ENCODE assay signal across 8 cellular contexts in genomic region chr16:85614338-85615013, GRCh38. TPM values are rescaled to one million over a fixed set of nuclear protein-coding genes. Genes with fewer than 3 reads are reported as not detected.
DNase-seq lines count a peak whose midpoint lies in the region; ATAC-seq and TF ChIP-seq lines count a peak whose summit lies in the region.

No MANE protein-coding gene starts in this region.

- in situ Hi-C loops in ACHN (cut with HindIII; ENCODE audit: low pct_ligation_motif_present, low pct_unique_long_range_greater_than_20kb, low sequenced_read_pairs) = no loop called here

- no peaks in the 10 kb centered on the region for H3K27me3 ChIP-seq in lung (ENCODE audit: control insufficient read depth, insufficient read depth)

- no peaks in the 10 kb centered on the region for H3K9me3 Mint-ChIP-seq in activated naive CD8-positive, alpha-beta T cell treated with anti-CD3 and anti-CD28 coated beads, Interleukin-2, amount 50 U/mL, for 24 hours

- peak overlapping the region in 1 of 2 donors; percentile 90 for H3K27ac ChIP-seq in lung (ENCODE audit: low read depth in 1 of 2, low read length in 1 of 2)

- H3K27ac Mint-ChIP-seq in activated naive CD8-positive, alpha-beta T cell treated with anti-CD3 and anti-CD28 coated beads, Interleukin-2, amount 50 U/mL, for 24 hours = peak overlapping the region; percentile 27

- H3K4me3 ChIP-seq in lung = peak overlapping the region; percentile 19

- peaks cover 57% of the 10 kb centered on the region for H3K4me1 Mint-ChIP-seq in activated naive CD8-positive, alpha-beta T cell treated with anti-CD3 and anti-CD28 coated beads, Interleukin-2, amount 50 U/mL, for 24 hours

- H3K27me3 Mint-ChIP-seq in activated naive CD8-positive, alpha-beta T cell treated with anti-CD3 and anti-CD28 coated beads, Interleukin-2, amount 50 U/mL, for 24 hours = no peaks in the 10 kb centered on the region

- H3K9me3 ChIP-seq in lung (ENCODE audit: control insufficient read depth in 2 of 2, insufficient read depth in 1 of 2, low read length in 1 of 2) = no peaks in the 10 kb centered on the region

- WGBS in lung, 2 donors = 25% methylated on average over 40 to 41 of the region's 41 CpGs

- DNase-seq in stimulated activated CD4-positive, alpha-beta T cell treated with anti-CD3 and anti-CD28 coated beads, Interleukin-4, amount 100 ng/mL, for 1 hour = peak; percentile 11
- DNase-seq in stimulated activated CD4-positive, alpha-beta T cell treated with anti-CD3 and anti-CD28 coated beads, Interleukin-15, amount 100 ng/mL, for 24 hours = no peak
- DNase-seq in activated naive CD8-positive, alpha-beta T cell treated with anti-CD3 and anti-CD28 coated beads, Interleukin-2, amount 50 U/mL, for 24 hours = peak; percentile 20
- DNase-seq in lung (ENCODE audit: low spot score) (no peak), NK-92 (lab: John Stamatoyannopoulos, UW; ENCODE audit: unreplicated experiment) (no peak), ACHN (no peak), NCI-H510A (lab: John Stamatoyannopoulos, UW) (no peak)

- H3K4me3 Mint-ChIP-seq in activated naive CD8-positive, alpha-beta T cell treated with anti-CD3 and anti-CD28 coated beads, Interleukin-2, amount 50 U/mL, for 24 hours = peak overlapping the region; percentile 58

- no peak for ATAC-seq in activated naive CD8-positive, alpha-beta T cell treated with anti-CD3 and anti-CD28 coated beads, Interleukin-2, amount 50 U/mL, for 24 hours
- ATAC-seq in lung (ENCODE audit: insufficient read depth, low FRiP score) (no peak), HG03045 (IDR thresholded peaks at IDR 0.05; ENCODE audit: unreplicated experiment) (no peak)

- no peak for TF ChIP-seq CTCF in lung (IDR thresholded peaks at IDR 0.05; ENCODE audit: control extremely low read depth, extremely low read depth)

- H3K4me1 ChIP-seq in lung (ENCODE audit: control insufficient read depth in 2 of 2, insufficient read depth in 2 of 2, low read length in 2 of 2) = peaks cover 4 to 40% of the 10 kb centered on the region in 2 donors

- no peaks in the 10 kb centered on the region for H3K36me3 Mint-ChIP-seq in activated naive CD8-positive, alpha-beta T cell treated with anti-CD3 and anti-CD28 coated beads, Interleukin-2, amount 50 U/mL, for 24 hours (ENCODE audit: low read depth)

- peaks cover 0 to 3% of the 10 kb centered on the region in 2 donors for H3K36me3 ChIP-seq in lung (ENCODE audit: control insufficient read depth in 2 of 2, insufficient read depth in 2 of 2, low read length in 2 of 2)

RNA-seq across cellular contexts. Expression of gene GSE1, which starts 1.4 kb away (rescaled TPM):
- 100 to 1,000 TPM; 115 to 122 TPM for total RNA-seq in lung
- 10 to 100 TPM; 21.3 to 34.0 TPM for polyA plus RNA-seq in lung

Comparison
In these comparisons a context has a peak if more than half of its experiments do, and no peak if none do; other contexts are left out.
1. DNase-seq: peak in stimulated activated CD4-positive, alpha-beta T cell treated with anti-CD3 and anti-CD28 coated beads, Interleukin-4, amount 100 ng/mL, for 1 hour (single experiment) and activated naive CD8-positive, alpha-beta T cell treated with anti-CD3 and anti-CD28 coated beads, Interleukin-2, amount 50 U/mL, for 24 hours (single experiment); none in stimulated activated CD4-positive, alpha-beta T cell treated with anti-CD3 and anti-CD28 coated beads, Interleukin-15, amount 100 ng/mL, for 24 hours (single experiment), lung (single experiment), NK-92 (single experiment), ACHN (single experiment) and NCI-H510A (single experiment).